25 cellular contexts compared by ENCODE assay signal in the genomic region with DNA sequence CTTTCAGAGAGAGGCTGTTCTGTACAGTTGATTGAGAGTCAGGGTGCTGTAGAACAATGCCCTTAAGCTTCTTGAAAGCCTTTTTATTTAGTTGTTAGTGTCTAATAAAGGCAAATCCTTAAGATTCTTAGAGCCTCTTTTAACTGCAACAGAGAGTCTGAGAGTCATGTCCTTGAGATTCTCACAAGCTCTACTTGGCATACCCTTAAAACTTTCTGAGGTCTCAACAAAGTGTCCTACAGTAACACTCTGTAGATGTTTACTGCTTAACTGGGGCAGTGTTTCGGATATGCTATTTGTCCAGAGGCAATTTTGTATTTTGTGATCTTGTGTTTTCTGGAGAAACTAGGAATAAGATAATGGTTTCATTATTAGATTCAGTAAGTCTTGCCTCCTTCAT.
"Had no signal": no experiment of that assay in that cellular context is flagged by ENCODE, and none has a peak within 500 bp of the region (broad histone marks: within the 10 kb centered on the region; RNA-seq: fewer than 3 reads in every experiment).

No MANE protein-coding gene starts in this region.

- H3K4me1 ChIP-seq: ascending aorta had no signal

- ATAC-seq: activated naive CD4-positive, alpha-beta T cell treated with anti-CD3 and anti-CD28 coated beads, Interleukin-2, amount 50 U/mL, for 72 hours; activated naive CD8-positive, alpha-beta T cell treated with anti-CD3 and anti-CD28 coated beads, Interleukin-2, amount 50 U/mL, for 24 hours; activated T-cell treated with anti-CD3 and anti-CD28 coated beads, Interleukin-2, amount 50 U/mL, for 4 hours; T-cell had no signal

- H3K27ac Mint-ChIP-seq: activated CD4-positive, alpha-beta memory T cell treated with anti-CD3 and anti-CD28 coated beads for 36 hours; activated CD4-positive, alpha-beta T cell treated with anti-CD3 and anti-CD28 coated beads, Interleukin-2, amount 10 ng/mL, durations not matched to agents 7 days and 5 days; activated naive CD4-positive, alpha-beta T cell treated with anti-CD3 and anti-CD28 coated beads, Interleukin-2, amount 50 U/mL, for 72 hours; activated naive CD8-positive, alpha-beta T cell treated with anti-CD3 and anti-CD28 coated beads, Interleukin-2, amount 50 U/mL, for 24 hours; T-cell had no signal

- H3K36me3 ChIP-seq: ascending aorta had no signal

- H3K36me3 Mint-ChIP-seq: activated CD4-positive, alpha-beta memory T cell treated with anti-CD3 and anti-CD28 coated beads for 36 hours; activated naive CD4-positive, alpha-beta T cell treated with anti-CD3 and anti-CD28 coated beads, Interleukin-2, amount 50 U/mL, for 72 hours; T-cell had no signal

- H3K9me3 ChIP-seq: ascending aorta had no signal

- H2AFZ ChIP-seq: PC-9 had no signal

- H3K27me3 ChIP-seq: ascending aorta had no signal

- H3K4me3 ChIP-seq: ascending aorta, PC-9 had no signal

- H3K27me3 Mint-ChIP-seq: activated CD4-positive, alpha-beta memory T cell treated with anti-CD3 and anti-CD28 coated beads for 36 hours; activated CD4-positive, alpha-beta T cell treated with anti-CD3 and anti-CD28 coated beads, Interleukin-2, amount 10 ng/mL, durations not matched to agents 7 days and 5 days; activated naive CD8-positive, alpha-beta T cell treated with anti-CD3 and anti-CD28 coated beads, Interleukin-2, amount 50 U/mL, for 24 hours; IgD-negative memory B cell; T-cell had no signal

- H3K4me1 Mint-ChIP-seq: activated CD4-positive, alpha-beta T cell treated with anti-CD3 and anti-CD28 coated beads, Interleukin-2, amount 10 ng/mL, durations not matched to agents 7 days and 5 days; T-cell had no signal

- H3K4me3 Mint-ChIP-seq: activated CD4-positive, alpha-beta memory T cell treated with anti-CD3 and anti-CD28 coated beads for 36 hours; activated CD4-positive, alpha-beta T cell treated with anti-CD3 and anti-CD28 coated beads, Interleukin-2, amount 10 ng/mL, durations not matched to agents 7 days and 5 days; activated naive CD8-positive, alpha-beta T cell treated with anti-CD3 and anti-CD28 coated beads, Interleukin-2, amount 50 U/mL, for 24 hours; activated T-cell treated with anti-CD3 and anti-CD28 coated beads, Interleukin-2, amount 50 U/mL, for 4 hours; brain; T-cell had no signal

- H3K27ac ChIP-seq: ascending aorta, PC-9, VCaP had no signal

- H3K9me3 Mint-ChIP-seq: activated CD4-positive, alpha-beta T cell treated with anti-CD3 and anti-CD28 coated beads, Interleukin-2, amount 10 ng/mL, durations not matched to agents 7 days and 5 days had no signal

- H3K4me2 ChIP-seq: PC-9 had no signal

- DNase-seq: activated CD4-positive, alpha-beta memory T cell treated with anti-CD3 and anti-CD28 coated beads for 36 hours; activated CD4-positive, alpha-beta T cell treated with anti-CD3 and anti-CD28 coated beads, Interleukin-2, amount 10 ng/mL, durations not matched to agents 7 days and 5 days; activated CD4-positive, CD25-positive, alpha-beta regulatory T cell; activated CD8-positive, alpha-beta memory T cell treated with anti-CD3 and anti-CD28 coated beads for 24 hours; activated effector memory CD4-positive, alpha-beta T cell treated with anti-CD3 and anti-CD28 coated beads, Interleukin-2, amount 50 U/mL, for 16 hours; activated naive CD4-positive, alpha-beta T cell treated with Interleukin-2 at 50 U/mL for 16 hours; activated naive CD8-positive, alpha-beta T cell treated with anti-CD3 and anti-CD28 coated beads, Interleukin-2, amount 50 U/mL, for 24 hours; activated T-cell treated with anti-CD3 and anti-CD28 coated beads, Interleukin-2, amount 50 U/mL, for 4 hours; amniotic stem cell; KG1; NCI-H1092 treated with DMSO at 0.1 percent for 48 hours; NCI-H1417 treated with DMSO at 0.1 percent for 48 hours; NCI-H1694 treated with DMSO at 0.1 percent for 48 hours; NCI-H2029 treated with DMSO at 0.1 percent for 48 hours; NCI-H226; NCI-H526 treated with DMSO at 0.1 percent for 48 hours; NCI-H82; PC-9; SHP77 treated with DMSO at 0.1 percent for 48 hours; T-cell had no signal
